18 cellular contexts compared by ENCODE assay signal in the genomic region with DNA sequence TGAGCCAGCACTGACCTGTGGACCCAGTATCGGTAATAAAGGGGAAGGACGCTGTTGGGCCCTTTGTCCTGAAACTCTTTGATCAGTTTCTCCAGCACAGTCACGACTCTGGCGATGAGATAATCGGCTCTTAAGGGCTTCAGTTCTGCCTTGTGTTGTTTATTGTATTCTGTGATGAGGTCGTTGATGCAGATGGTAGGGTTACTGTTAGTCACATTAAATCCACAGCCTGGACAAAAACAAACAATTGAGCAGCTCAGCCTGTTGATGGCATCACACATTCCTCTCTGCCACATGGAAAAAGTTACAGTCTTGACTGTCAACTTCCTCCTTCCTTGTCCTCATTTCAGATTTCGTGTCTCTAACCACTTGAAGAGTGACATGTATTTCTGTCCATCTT. TPM values are rescaled to one million over a fixed set of nuclear protein-coding genes. Genes with fewer than 3 reads are reported as not detected.
DNase-seq lines count a peak whose midpoint lies in the region; ATAC-seq and TF ChIP-seq lines count a peak whose summit lies in the region.
"Had no signal": no experiment of that assay in that cellular context is flagged by ENCODE, and none has a peak within 500 bp of the region (broad histone marks: within the 10 kb centered on the region; RNA-seq: fewer than 3 reads in every experiment).

No MANE protein-coding gene starts in this region.

- no peak for ATAC-seq in GM19397 (IDR thresholded peaks at IDR 0.05; ENCODE audit: unreplicated experiment)
- ATAC-seq in stimulated activated naive CD8-positive, alpha-beta T cell treated with anti-CD3 and anti-CD28 coated beads, Interleukin-15, Interleukin-2, amounts not matched to agents 100 U/mL and 50 U/mL, for 24 hours = no peak
- ATAC-seq: right cardiac atrium, Right ventricle myocardium inferior had no signal

- H3K27me3 Mint-ChIP-seq in neural crest cell (ENCODE audit: low read depth) (no peaks in the 10 kb centered on the region), type B pancreatic cell (no peaks in the 10 kb centered on the region)
- H3K27me3 Mint-ChIP-seq: stimulated activated naive CD8-positive, alpha-beta T cell treated with anti-CD3 and anti-CD28 coated beads, Interleukin-15, Interleukin-2, amounts not matched to agents 100 ng/mL and 50 ng/mL, for 24 hours had no signal

- DNase-seq in GM04503 (ENCODE audit: low read depth) (peak; percentile 16), NCI-H2196 treated with DMSO at 0.1 percent for 48 hours (lab: John Stamatoyannopoulos, UW; ENCODE audit: unreplicated experiment) (peak; percentile 4), epithelial cell of prostate (ENCODE audit: low read depth, low spot score) (peak; percentile 29), neural crest cell (ENCODE audit: low read depth, low spot score) (no peak), GF-D8 (lab: John Stamatoyannopoulos, UW) (no peak), type B pancreatic cell (ENCODE audit: extremely low spot score, unreplicated experiment) (no peak)
- no peak for DNase-seq in stimulated activated naive CD8-positive, alpha-beta T cell treated with anti-CD3 and anti-CD28 coated beads, Interleukin-15, Interleukin-2, amounts not matched to agents 100 U/mL and 50 U/mL, for 24 hours
- DNase-seq: activated naive CD4-positive, alpha-beta T cell treated with anti-CD3 and anti-CD28 coated beads, Interleukin-2, amount 10 ng/mL, durations not matched to agents 7 days and 5 days; esophagus squamous epithelium; H9; NCI-H1105 treated with DMSO at 0.1 percent for 48 hours; NCI-H526; right cardiac atrium; stimulated activated CD4-positive, alpha-beta T cell treated with anti-CD3 and anti-CD28 coated beads, Interleukin-4, amount 100 ng/mL, for 1 hour; T-helper 9 cell had no signal

- TF ChIP-seq CTCF in neural crest cell (conservative IDR thresholded peaks at IDR 0.05) (no peak), type B pancreatic cell (conservative IDR thresholded peaks at IDR 0.05) (no peak)

- H3K36me3 Mint-ChIP-seq in neural crest cell (ENCODE audit: low read depth) (peaks cover 6% of the 10 kb centered on the region), type B pancreatic cell (peaks cover 4% of the 10 kb centered on the region)
- H3K36me3 Mint-ChIP-seq: activated naive CD4-positive, alpha-beta T cell treated with anti-CD3 and anti-CD28 coated beads, Interleukin-2, amount 10 ng/mL, durations not matched to agents 7 days and 5 days had no signal

- peak overlapping the region; percentile 58 for H3K27ac Mint-ChIP-seq in neural crest cell (ENCODE audit: unreplicated experiment)
- H3K27ac Mint-ChIP-seq in type B pancreatic cell = no peak overlapping the region
- H3K27ac Mint-ChIP-seq: activated naive CD4-positive, alpha-beta T cell treated with anti-CD3 and anti-CD28 coated beads, Interleukin-2, amount 10 ng/mL, durations not matched to agents 7 days and 5 days; stimulated activated naive CD8-positive, alpha-beta T cell treated with anti-CD3 and anti-CD28 coated beads, Interleukin-15, Interleukin-2, amounts not matched to agents 100 ng/mL and 50 ng/mL, for 24 hours had no signal

- H3K4me3 Mint-ChIP-seq in neural crest cell = no peak overlapping the region
- no peak overlapping the region for H3K4me3 Mint-ChIP-seq in type B pancreatic cell
- H3K4me3 Mint-ChIP-seq: activated naive CD4-positive, alpha-beta T cell treated with anti-CD3 and anti-CD28 coated beads, Interleukin-2, amount 10 ng/mL, durations not matched to agents 7 days and 5 days; H9; stimulated activated naive CD8-positive, alpha-beta T cell treated with anti-CD3 and anti-CD28 coated beads, Interleukin-15, Interleukin-2, amounts not matched to agents 100 ng/mL and 50 ng/mL, for 24 hours had no signal

- H3K9me3 Mint-ChIP-seq in neural crest cell = no peaks in the 10 kb centered on the region
- no peaks in the 10 kb centered on the region for H3K9me3 Mint-ChIP-seq in type B pancreatic cell
- H3K9me3 Mint-ChIP-seq: activated naive CD4-positive, alpha-beta T cell treated with anti-CD3 and anti-CD28 coated beads, Interleukin-2, amount 10 ng/mL, durations not matched to agents 7 days and 5 days; H9; stimulated activated naive CD8-positive, alpha-beta T cell treated with anti-CD3 and anti-CD28 coated beads, Interleukin-15, Interleukin-2, amounts not matched to agents 100 ng/mL and 50 ng/mL, for 24 hours had no signal

- H3K4me1 Mint-ChIP-seq in neural crest cell (peaks cover 46% of the 10 kb centered on the region), type B pancreatic cell (ENCODE audit: unreplicated experiment) (peaks cover 36% of the 10 kb centered on the region)

- H3K27ac ChIP-seq in epithelial cell of prostate = no peak overlapping the region
- H3K27ac ChIP-seq: esophagus squamous epithelium had no signal

RNA-seq across cellular contexts. Expression of gene SIM2, which starts 57.6 kb away (rescaled TPM):
- total RNA-seq in neural crest cell = not detected in 2 replicates
- total RNA-seq in type B pancreatic cell (ENCODE audit: low replicate concordance) = 0.50 and 14.8 TPM in 2 replicates
- total RNA-seq: H9, right cardiac atrium, Right ventricle myocardium inferior had no signal

Comparison
In these comparisons a context has a peak if more than half of its experiments do, and no peak if none do; other contexts are left out.
1. DNase-seq: peak in GM04503 (single experiment), NCI-H2196 treated with DMSO at 0.1 percent for 48 hours (single experiment) and epithelial cell of prostate (single experiment); none in neural crest cell (single experiment), GF-D8 (single experiment), type B pancreatic cell (single experiment) and stimulated activated naive CD8-positive, alpha-beta T cell treated with anti-CD3 and anti-CD28 coated beads, Interleukin-15, Interleukin-2, amounts not matched to agents 100 U/mL and 50 U/mL, for 24 hours (single experiment).